Comparison of ENCODE assay signal across 9 cellular contexts in genomic region chr15:59685737-59686297, GRCh38.
DNase-seq lines count a peak whose midpoint lies in the region; ATAC-seq, FAIRE-seq and TF ChIP-seq lines count a peak whose summit lies in the region.
"Had no signal": no experiment of that assay in that cellular context is flagged by ENCODE, and none has a peak within 500 bp of the region (broad histone marks: within the 10 kb centered on the region; RNA-seq: fewer than 3 reads in every experiment).

No MANE protein-coding gene starts in this region.

- H3K36me3 Mint-ChIP-seq in activated T-cell treated with anti-CD3 and anti-CD28 coated beads, Interleukin-2, amount 50 U/mL, for 24 hours (ENCODE audit: low read depth) = peaks cover 74% of the 10 kb centered on the region
- peaks cover 31% of the 10 kb centered on the region for H3K36me3 Mint-ChIP-seq in T-helper 1 cell treated with Interleukin-12 subunit alpha and Interleukin-12 subunit beta and Interleukin-4 antibody, amounts not matched to agents 30 μg/mL and 1 μg/mL, for 36 hours (ENCODE audit: low read depth)

- peak overlapping the region; percentile 69 for H3K27ac Mint-ChIP-seq in activated T-cell treated with anti-CD3 and anti-CD28 coated beads, Interleukin-2, amount 50 U/mL, for 24 hours
- H3K27ac Mint-ChIP-seq in T-helper 1 cell treated with Interleukin-12 subunit alpha and Interleukin-12 subunit beta and Interleukin-4 antibody, amounts not matched to agents 30 μg/mL and 1 μg/mL, for 36 hours = peak overlapping the region; percentile 62
- H3K27ac Mint-ChIP-seq in stimulated activated naive CD8-positive, alpha-beta T cell treated with anti-CD3 and anti-CD28 coated beads, Interleukin-15, amount 100 ng/mL, for 72 hours = peak overlapping the region in 1 of 2 donors; percentile 53

- H3K4me3 Mint-ChIP-seq in activated T-cell treated with anti-CD3 and anti-CD28 coated beads, Interleukin-2, amount 50 U/mL, for 24 hours = peak overlapping the region; percentile 57
- peak overlapping the region; percentile 59 for H3K4me3 Mint-ChIP-seq in T-helper 1 cell treated with Interleukin-12 subunit alpha and Interleukin-12 subunit beta and Interleukin-4 antibody, amounts not matched to agents 30 μg/mL and 1 μg/mL, for 36 hours
- H3K4me3 Mint-ChIP-seq in stimulated activated naive CD8-positive, alpha-beta T cell treated with anti-CD3 and anti-CD28 coated beads, Interleukin-15, amount 100 ng/mL, for 72 hours = peak overlapping the region; percentile 64 to 77

- no peak for DNase-seq in activated T-cell treated with anti-CD3 and anti-CD28 coated beads, Interleukin-2, amount 50 U/mL, for 24 hours
- DNase-seq in activated T-cell treated with anti-CD3 and anti-CD28 coated beads, Interleukin-2, amount 50 U/mL, for 1 hour = no peak
- peak; percentile 75 for DNase-seq in fibroblast of pulmonary artery (ENCODE audit: low read depth)
- no peak for DNase-seq in stimulated activated naive CD8-positive, alpha-beta T cell treated with anti-CD3 and anti-CD28 coated beads, Interleukin-15, amount 100 ng/mL, for 72 hours
- DNase-seq in D721Med (ENCODE audit: insufficient read length, low spot score) = no peak
- DNase-seq in NCI-H2107 (lab: John Stamatoyannopoulos, UW) = no peak
- DNase-seq in activated CD4-positive, CD25-positive, alpha-beta regulatory T cell treated with anti-CD3 and anti-CD28 coated beads, Interleukin-2, amount 50 U/mL, for 72 hours = no peak
- DNase-seq: NCI-H1436 treated with DMSO at 0.1 percent for 48 hours had no signal

- peaks cover 52% of the 10 kb centered on the region for H3K4me1 Mint-ChIP-seq in activated T-cell treated with anti-CD3 and anti-CD28 coated beads, Interleukin-2, amount 50 U/mL, for 24 hours (ENCODE audit: low read depth)
- peaks cover 41% of the 10 kb centered on the region for H3K4me1 Mint-ChIP-seq in T-helper 1 cell treated with Interleukin-12 subunit alpha and Interleukin-12 subunit beta and Interleukin-4 antibody, amounts not matched to agents 30 μg/mL and 1 μg/mL, for 36 hours (ENCODE audit: low read depth)
- H3K4me1 Mint-ChIP-seq in stimulated activated naive CD8-positive, alpha-beta T cell treated with anti-CD3 and anti-CD28 coated beads, Interleukin-15, amount 100 ng/mL, for 72 hours = peaks cover 44% of the 10 kb centered on the region

- no peak for FAIRE-seq in D721Med (lab: Jason Lieb, UNC)

- peak overlapping the region; percentile 15 for H3K4me3 ChIP-seq in fibroblast of pulmonary artery (replicated peaks; ENCODE audit: low read depth, low read length)

- H3K9me3 Mint-ChIP-seq in activated T-cell treated with anti-CD3 and anti-CD28 coated beads, Interleukin-2, amount 50 U/mL, for 24 hours = no peaks in the 10 kb centered on the region
- no peaks in the 10 kb centered on the region for H3K9me3 Mint-ChIP-seq in T-helper 1 cell treated with Interleukin-12 subunit alpha and Interleukin-12 subunit beta and Interleukin-4 antibody, amounts not matched to agents 30 μg/mL and 1 μg/mL, for 36 hours
- H3K9me3 Mint-ChIP-seq in stimulated activated naive CD8-positive, alpha-beta T cell treated with anti-CD3 and anti-CD28 coated beads, Interleukin-15, amount 100 ng/mL, for 72 hours = no peaks in the 10 kb centered on the region

- no peaks in the 10 kb centered on the region for H3K27me3 Mint-ChIP-seq in activated T-cell treated with anti-CD3 and anti-CD28 coated beads, Interleukin-2, amount 50 U/mL, for 24 hours
- H3K27me3 Mint-ChIP-seq in T-helper 1 cell treated with Interleukin-12 subunit alpha and Interleukin-12 subunit beta and Interleukin-4 antibody, amounts not matched to agents 30 μg/mL and 1 μg/mL, for 36 hours (ENCODE audit: low read depth) = no peaks in the 10 kb centered on the region
- no peaks in the 10 kb centered on the region for H3K27me3 Mint-ChIP-seq in stimulated activated naive CD8-positive, alpha-beta T cell treated with anti-CD3 and anti-CD28 coated beads, Interleukin-15, amount 100 ng/mL, for 72 hours

- ATAC-seq in stimulated activated naive CD8-positive, alpha-beta T cell treated with anti-CD3 and anti-CD28 coated beads, Interleukin-15, amount 100 ng/mL, for 72 hours = no peak

- TF ChIP-seq CTCF in fibroblast of pulmonary artery (IDR thresholded peaks at IDR 0.05; ENCODE audit: low read length, missing control alignments) (no peak), D721Med (IDR thresholded peaks at IDR 0.05; ENCODE audit: insufficient read depth, missing control alignments) (no peak)
